ENCODE assay signal across 16 cellular contexts in genomic region chr3:188211476-188211875, GRCh38. TPM values are rescaled to one million over a fixed set of nuclear protein-coding genes. Genes with fewer than 3 reads are reported as not detected.
DNase-seq lines count a peak whose midpoint lies in the region; ATAC-seq and TF ChIP-seq lines count a peak whose summit lies in the region.
"Had no signal": no experiment of that assay in that cellular context is flagged by ENCODE, and none has a peak within 500 bp of the region (broad histone marks: within the 10 kb centered on the region; RNA-seq: fewer than 3 reads in every experiment).

No MANE protein-coding gene starts in this region.

- H3K18ac ChIP-seq in mesenchymal stem cell (ENCODE audit: low read depth in 1 of 2, low read length in 2 of 2) = peak overlapping the region; percentile 46 to 56

- H3K79me1 ChIP-seq in mesenchymal stem cell (replicated peaks; ENCODE audit: low read length, poor library complexity, severe bottlenecking) = peaks cover 16% of the 10 kb centered on the region

- TF ChIP-seq CTCF in OCI-LY1 (IDR thresholded peaks at IDR 0.05; ENCODE audit: low read length) (no peak), esophagus squamous epithelium (IDR thresholded peaks at IDR 0.05) (no peak), upper lobe of right lung (IDR thresholded peaks at IDR 0.05) (no peak)

- peak overlapping the region; percentile 27 for H3K27ac ChIP-seq in OCI-LY1 (ENCODE audit: low read depth, low read length, poor library complexity, severe bottlenecking)
- peak overlapping the region; percentile 70 to 92 (median 84) for H3K27ac ChIP-seq in esophagus squamous epithelium
- H3K27ac ChIP-seq in mesenchymal stem cell (ENCODE audit: low read length, poor library complexity, severe bottlenecking) = peak overlapping the region; percentile 74
- peak overlapping the region; percentile 70 for H3K27ac ChIP-seq in upper lobe of right lung

- H3K9me2 ChIP-seq in OCI-LY1 (ENCODE audit: low read depth, low read length) = no peaks in the 10 kb centered on the region

- 90 to 95% methylated on average over 4 of the region's 4 CpGs for WGBS in esophagus squamous epithelium, 2 donors
- 94% methylated on average over 4 of the region's 4 CpGs for WGBS in mesenchymal stem cell

- H3K9me3 ChIP-seq in OCI-LY1 (ENCODE audit: low read length) (no peaks in the 10 kb centered on the region), esophagus squamous epithelium (no peaks in the 10 kb centered on the region), mesenchymal stem cell (ENCODE audit: control insufficient read depth, low read length) (no peaks in the 10 kb centered on the region), upper lobe of right lung (no peaks in the 10 kb centered on the region)

- no peak overlapping the region for H3K14ac ChIP-seq in mesenchymal stem cell (ENCODE audit: low read length in 2 of 2)

- peak overlapping the region; percentile 92 for H2BK5ac ChIP-seq in mesenchymal stem cell (ENCODE audit: low read depth, low read length, poor library complexity, severe bottlenecking)

- peak overlapping the region; percentile 94 for H2AK5ac ChIP-seq in mesenchymal stem cell (ENCODE audit: low read length, severe bottlenecking)

- H2BK15ac ChIP-seq in mesenchymal stem cell (ENCODE audit: low read depth, poor library complexity, severe bottlenecking) = no peak overlapping the region

- H3K27me3 ChIP-seq in OCI-LY1 (ENCODE audit: insufficient read depth, low read length) = no peaks in the 10 kb centered on the region
- H3K27me3 ChIP-seq in esophagus squamous epithelium = peaks cover 0 to 6% (median 0%) of the 10 kb centered on the region in 4 donors
- H3K27me3 ChIP-seq in mesenchymal stem cell (ENCODE audit: control insufficient read depth in 1 of 2, insufficient read depth in 1 of 2, low read length in 2 of 2) = no peaks in the 10 kb centered on the region
- H3K27me3 ChIP-seq in upper lobe of right lung = no peaks in the 10 kb centered on the region

- H3F3A ChIP-seq in OCI-LY1 (ENCODE audit: insufficient read depth, low read length) = no peaks in the 10 kb centered on the region; the same call in 1 of the 2 replicates

- peaks cover 76% of the 10 kb centered on the region for H3K4me1 ChIP-seq in OCI-LY1 (ENCODE audit: insufficient read depth, low read length, severe bottlenecking)
- H3K4me1 ChIP-seq in esophagus squamous epithelium = peaks cover 0 to 25% (median 19%) of the 10 kb centered on the region in 3 donors
- H3K4me1 ChIP-seq in mesenchymal stem cell (ENCODE audit: control insufficient read depth, insufficient read depth, low read depth, low read length) = peaks cover 10% of the 10 kb centered on the region
- peaks cover 32% of the 10 kb centered on the region for H3K4me1 ChIP-seq in upper lobe of right lung

- H3K79me2 ChIP-seq in OCI-LY1 (ENCODE audit: insufficient read depth, low read length) = no peaks in the 10 kb centered on the region

- H4K8ac ChIP-seq in mesenchymal stem cell (ENCODE audit: low read length) = no peak overlapping the region

- peak overlapping the region in 1 of 2 experiments; percentile 38 for H2BK12ac ChIP-seq in mesenchymal stem cell (ENCODE audit: low read length in 2 of 2)

- H3K4me3 ChIP-seq in OCI-LY1 (ENCODE audit: low read depth, low read length, poor library complexity, severe bottlenecking) (no peak overlapping the region), esophagus squamous epithelium (no peak overlapping the region), mesenchymal stem cell (ENCODE audit: insufficient read depth in 1 of 2, low read depth in 1 of 2, low read length in 2 of 2) (no peak overlapping the region), upper lobe of right lung (no peak overlapping the region)

- H4K91ac ChIP-seq in mesenchymal stem cell (ENCODE audit: low read length) = no peak overlapping the region

- DNase-seq in esophagus squamous epithelium (lab: John Stamatoyannopoulos, UW) = no peak
- no peak for DNase-seq in mesenchymal stem cell
- DNase-seq in upper lobe of right lung = no peak
- no peak for DNase-seq in putamen (ENCODE audit: low spot score)
- DNase-seq in SW480 (ENCODE audit: low spot score) = no peak
- DNase-seq: activated CD4-positive, alpha-beta T cell treated with anti-CD3 and anti-CD28 coated beads for 1 hour; activated T-cell treated with anti-CD3 and anti-CD28 coated beads, Interleukin-2, amount 50 U/mL, for 4 hours; amniotic stem cell; glutamatergic neuron; KG1; NCI-H187 treated with DMSO at 0.1 percent for 48 hours; NK-92 treated with Interleukin-12 subunit alpha and Interleukin-12 subunit beta, amount 100 ng/mL, for 24 hours; stimulated activated CD4-positive, alpha-beta T cell treated with anti-CD3 and anti-CD28 coated beads, Interleukin-4, amount 100 ng/mL, for 1 hour; stimulated activated naive CD4-positive, alpha-beta T cell treated with Interleukin-2 at 50 U/mL for 16 hours had no signal

- no peaks in the 10 kb centered on the region for H4K20me1 ChIP-seq in OCI-LY1 (ENCODE audit: insufficient read depth, low read length)

- H3K36me3 ChIP-seq in OCI-LY1 (ENCODE audit: insufficient read depth, low read length) = no peaks in the 10 kb centered on the region
- peaks cover 0 to 28% (median 0%) of the 10 kb centered on the region in 3 donors for H3K36me3 ChIP-seq in esophagus squamous epithelium
- peaks cover 0 to 2% of the 10 kb centered on the region in 2 experiments for H3K36me3 ChIP-seq in mesenchymal stem cell (ENCODE audit: control insufficient read depth in 1 of 2, insufficient read depth in 2 of 2, low read depth in 1 of 2, low read length in 2 of 2)
- H3K36me3 ChIP-seq in upper lobe of right lung = peaks cover 5% of the 10 kb centered on the region

- intact Hi-C loops in esophagus squamous epithelium (cut with DNase I) = no loop called here
- intact Hi-C loops in upper lobe of right lung (cut with DNase I) = no loop called here

- H3K9ac ChIP-seq in OCI-LY1 (ENCODE audit: low read length) = no peak overlapping the region
- H3K9ac ChIP-seq in mesenchymal stem cell (ENCODE audit: low read length) = peak overlapping the region; percentile 30

- ATAC-seq in upper lobe of right lung (no peak), GM18858 (IDR thresholded peaks at IDR 0.05; ENCODE audit: unreplicated experiment) (no peak)
- ATAC-seq: activated T-cell treated with anti-CD3 and anti-CD28 coated beads, Interleukin-2, amount 50 U/mL, for 4 hours had no signal

- H3K4me2 ChIP-seq in OCI-LY1 (ENCODE audit: low read length) (no peak overlapping the region), mesenchymal stem cell (ENCODE audit: low read length, poor library complexity, severe bottlenecking) (no peak overlapping the region)

- peak overlapping the region; percentile 19 for H2BK120ac ChIP-seq in mesenchymal stem cell (ENCODE audit: low read depth, low read length)

- H3K4ac ChIP-seq in mesenchymal stem cell (ENCODE audit: low read depth in 1 of 2, low read length in 2 of 2) = peak overlapping the region in 1 of 2 experiments; percentile 62

- H2AFZ ChIP-seq in OCI-LY1 (ENCODE audit: low read length) = no peak overlapping the region
- H2AFZ ChIP-seq in mesenchymal stem cell (ENCODE audit: low read depth, low read length) = no peak overlapping the region

- H3K23ac ChIP-seq in mesenchymal stem cell (ENCODE audit: low read length in 2 of 2) = no peak overlapping the region

- no peak for TF ChIP-seq POLR2A in esophagus squamous epithelium (IDR thresholded peaks at IDR 0.05)

RNA-seq across cellular contexts. Expression of gene LPP, which starts 57.5 kb away (rescaled TPM):
- 100 to 1,000 TPM in 2 of 4 donors, 10 to 100 TPM in 2; 41.4 to 369 (median 97.3) TPM for total RNA-seq in esophagus squamous epithelium
- 37.8 TPM for polyA plus RNA-seq in mesenchymal stem cell (2013, experiment 1 of 2)
- polyA plus RNA-seq in mesenchymal stem cell (2013, experiment 2 of 2) = 34.1 TPM
- 191 TPM for total RNA-seq in upper lobe of right lung

Comparison
In these comparisons a context has a peak if more than half of its experiments do, and no peak if none do; other contexts are left out.
1. H3K27ac ChIP-seq: peak in every context shown above with its lines; median percentile 84 in esophagus squamous epithelium; 74 in mesenchymal stem cell; 70 in upper lobe of right lung; 27 in OCI-LY1.